In the genomic region with DNA sequence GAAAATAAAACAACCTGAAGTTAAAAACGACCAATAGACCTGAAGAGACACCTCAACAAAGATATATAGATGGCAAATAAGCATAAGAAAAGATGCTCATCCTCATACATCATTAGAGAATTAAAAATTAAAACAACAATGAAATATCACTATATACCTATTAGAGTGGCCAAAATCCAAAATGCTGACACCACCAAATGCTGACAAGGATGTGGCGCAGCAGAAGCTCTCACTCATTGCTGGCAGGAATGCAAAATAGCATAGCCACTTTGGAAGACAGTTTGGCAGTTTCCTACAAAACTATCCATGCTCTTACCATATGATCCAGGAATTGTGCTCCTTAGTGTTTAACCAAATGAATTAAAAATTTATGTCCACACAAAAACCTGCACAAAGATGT, we compare ENCODE assay signal across 23 cellular contexts. TPM values are rescaled to one million over a fixed set of nuclear protein-coding genes. Genes with fewer than 3 reads are reported as not detected.
A peak's percentile ranks its signal among the peaks of the same experiment; 100 is the strongest.
DNase-seq lines count a peak whose midpoint lies in the region; ATAC-seq, FAIRE-seq and TF ChIP-seq lines count a peak whose summit lies in the region.
"Had no signal": no experiment of that assay in that cellular context is flagged by ENCODE, and none has a peak within 500 bp of the region (broad histone marks: within the 10 kb centered on the region; RNA-seq: fewer than 3 reads in every experiment).

No MANE protein-coding gene starts in this region.

- in situ Hi-C loops in K562 (cut with MboI): no loop called here
- in situ Hi-C loops in KBM-7 (cut with MboI; ENCODE audit: low pct_unique_long_range_greater_than_20kb, low sequenced_read_pairs): loop anchor here (25.0 kb wide), 1 partner anchor 195 kb away; a partner anchor contains a TSS

- H3K27ac ChIP-seq in A549: no peak overlapping the region
- no peak overlapping the region for H3K27ac ChIP-seq in CD4-positive, alpha-beta memory T cell (ENCODE audit: low read depth, low read length)
- H3K27ac ChIP-seq in K562 (ENCODE audit: extremely low read depth, low read depth, low read length): no peak overlapping the region
- H3K27ac ChIP-seq in dorsolateral prefrontal cortex: peak overlapping the region in 47 of 59 donors; percentile 0 to 88 (median 58)
- H3K27ac ChIP-seq: C4-2B had no signal

- no peaks in the 10 kb centered on the region for H3K9me1 ChIP-seq in K562 (ENCODE audit: control insufficient read depth, insufficient read depth, low read length)

- H3K36me3 Mint-ChIP-seq in CD4-positive, alpha-beta memory T cell: peaks cover 42 to 61% of the 10 kb centered on the region in 2 donors

- H4K20me1 ChIP-seq in K562 (replicated peaks; ENCODE audit: control insufficient read depth, insufficient read depth, low read length): no peaks in the 10 kb centered on the region

- no peaks in the 10 kb centered on the region for H3K27me3 Mint-ChIP-seq in CD4-positive, alpha-beta memory T cell
- H3K27me3 Mint-ChIP-seq: CD4-positive, alpha-beta T cell; IgD-negative memory B cell had no signal

- H3K9ac ChIP-seq in K562 (ENCODE audit: insufficient read depth in 1 of 2, low read depth in 2 of 2, low read length in 2 of 2): no peak overlapping the region

- H3K27me3 ChIP-seq in CD4-positive, alpha-beta memory T cell (ENCODE audit: insufficient read depth, low read length): no peaks in the 10 kb centered on the region
- H3K27me3 ChIP-seq in K562 (ENCODE audit: control insufficient read depth in 2 of 2, insufficient read depth in 2 of 2, low read length in 2 of 2) (no peaks in the 10 kb centered on the region), dorsolateral prefrontal cortex (no peaks in the 10 kb centered on the region)

- H3K27ac Mint-ChIP-seq in CD4-positive, alpha-beta memory T cell: peak overlapping the region in 4 of 7 donors; percentile 13 to 77 (median 62)
- H3K27ac Mint-ChIP-seq: H9 had no signal

- H3K4me1 Mint-ChIP-seq in CD4-positive, alpha-beta memory T cell: peaks cover 22 to 46% (median 38%) of the 10 kb centered on the region in 4 donors

- no peak for DNase-seq in A549 (ENCODE audit: low read depth in 1 of 2, low spot score in 1 of 2)
- no peak for DNase-seq in CD4-positive, alpha-beta memory T cell
- DNase-seq in K562 (ENCODE audit: extremely low read depth in 1 of 4, low spot score in 3 of 4): no peak
- DNase-seq in dorsolateral prefrontal cortex: no peak
- no peak for DNase-seq in activated CD4-positive, CD25-positive, alpha-beta regulatory T cell (lab: John Stamatoyannopoulos, UW)
- DNase-seq in KBM-7: no peak
- DNase-seq: AML-193; Calu3; CD4-positive, alpha-beta T cell; DMS 273 treated with DMSO at 0.1 percent for 48 hours; DMS53; DND-41; EL; H9 had no signal

- TF ChIP-seq RAD21 in A549 (conservative IDR thresholded peaks at IDR 0.05 in 1 of 2, IDR thresholded peaks at IDR 0.05 in 1 of 2) (no peak), K562 (CRISPR knock-in tag; conservative IDR thresholded peaks at IDR 0.05 in 1 of 2, IDR thresholded peaks at IDR 0.05 in 1 of 2) (no peak)

- TF ChIP-seq POLR2A in A549 (IDR thresholded peaks at IDR 0.05; ENCODE audit: low read length) (no peak), K562 (conservative IDR thresholded peaks at IDR 0.05) (no peak)

- TF ChIP-seq CTCF in A549 (IDR thresholded peaks at IDR 0.05) (no peak), K562 (IDR thresholded peaks at IDR 0.05 in 2 of 3, conservative IDR thresholded peaks at IDR 0.05 in 1 of 3; ENCODE audit: insufficient read depth in 2 of 3, low read depth in 1 of 3, low read length in 3 of 3) (no peak), dorsolateral prefrontal cortex (IDR thresholded peaks at IDR 0.05 in 54 of 56, conservative IDR thresholded peaks at IDR 0.05 in 2 of 56; ENCODE audit: low read depth in 1 of 56, partially characterized antibody in 56 of 56) (no peak)

- TF ChIP-seq EP300 in A549 (IDR thresholded peaks at IDR 0.05): no peak
- TF ChIP-seq EP300 in K562 (IDR thresholded peaks at IDR 0.05; ENCODE audit: low read length): no peak

- peaks cover 29% of the 10 kb centered on the region for H3K36me3 ChIP-seq in CD4-positive, alpha-beta memory T cell (ENCODE audit: insufficient read depth, low read length)
- peaks cover 34% of the 10 kb centered on the region for H3K36me3 ChIP-seq in K562 (ENCODE audit: control insufficient read depth, insufficient read depth, low read length)

- CTCF ChIA-PET in A549 (lab: Yijun Ruan, JAX) (interaction anchor here (5.7 kb wide), 1 partner anchor 13 kb away, joined by 35 read pairs; no protein-coding TSS in a partner anchor), K562 (lab: Yijun Ruan, JAX; ENCODE audit: low intra/inter-chr PET ratio) (no interaction called here)
- CTCF ChIA-PET in CD4-positive, alpha-beta memory T cell (lab: Charles Lee; ENCODE audit: partially characterized antibody): interaction anchor here (0.8 to 2.5 kb wide), 5 partner anchors 11 to 206 kb away, joined by 3 to 8 read pairs (median 5); no protein-coding TSS in a partner anchor

- no peak for ATAC-seq in A549
- ATAC-seq in K562: no peak
- no peak for ATAC-seq in GM21723 (IDR thresholded peaks at IDR 0.05; ENCODE audit: unreplicated experiment)
- ATAC-seq: GM12878 had no signal

- no TSS peak for BruUV-seq in K562 (replicated peaks; lab: Mats Ljungman, UMichigan)

- no peak overlapping the region for H3K4me3 Mint-ChIP-seq in CD4-positive, alpha-beta memory T cell
- H3K4me3 Mint-ChIP-seq: CD4-positive, alpha-beta T cell; H9; IgD-negative memory B cell had no signal

- H3K9me3 Mint-ChIP-seq in CD4-positive, alpha-beta memory T cell: no peaks in the 10 kb centered on the region
- H3K9me3 Mint-ChIP-seq: CD4-positive, alpha-beta T cell; H9; IgD-negative memory B cell had no signal

- no peaks in the 10 kb centered on the region for H3K9me3 ChIP-seq in A549
- H3K9me3 ChIP-seq in CD4-positive, alpha-beta memory T cell (ENCODE audit: control insufficient read depth in 1 of 2, low read length in 2 of 2): no peaks in the 10 kb centered on the region
- no peaks in the 10 kb centered on the region for H3K9me3 ChIP-seq in K562 (replicated peaks; ENCODE audit: control insufficient read depth, insufficient read depth, low read depth, low read length)

- no peaks in the 10 kb centered on the region for H3K79me2 ChIP-seq in K562 (ENCODE audit: control insufficient read depth, insufficient read depth, low read length)

- POLR2A ChIA-PET in A549 (lab: Yijun Ruan, JAX) (no interaction called here), K562 (lab: Yijun Ruan, JAX) (no interaction called here)
- POLR2A ChIA-PET in CD4-positive, alpha-beta memory T cell (lab: Charles Lee; ENCODE audit: partially characterized antibody): no interaction called here

- FAIRE-seq in A549 (lab: Jason Lieb, UNC): no peak
- FAIRE-seq in K562 (lab: Jason Lieb, UNC): no peak
- FAIRE-seq: A204.1, GM12878, H1, HTR-8/SVneo had no signal

- no peak overlapping the region for H2AFZ ChIP-seq in K562 (ENCODE audit: low read depth, low read length)

- intact Hi-C loops in CD4-positive, alpha-beta memory T cell (cut with micrococcal nuclease): no loop called here
- intact Hi-C loops in K562 (cut with micrococcal nuclease): no loop called here
- intact Hi-C loops in dorsolateral prefrontal cortex (cut with DNase I): loop anchor here in 1 of 2 donors (10.0 kb wide), 1 partner anchor 62 kb away; no protein-coding TSS in a partner anchor

- no peak overlapping the region for H3K4me3 ChIP-seq in A549
- no peak overlapping the region for H3K4me3 ChIP-seq in CD4-positive, alpha-beta memory T cell (ENCODE audit: low read length in 2 of 2)
- H3K4me3 ChIP-seq in K562: no peak overlapping the region
- H3K4me3 ChIP-seq in dorsolateral prefrontal cortex: no peak overlapping the region
- H3K4me3 ChIP-seq: GM12878 had no signal

- H3K4me1 ChIP-seq in A549 (no peaks in the 10 kb centered on the region), K562 (replicated peaks in 1 of 2; ENCODE audit: control insufficient read depth in 2 of 2, insufficient read depth in 2 of 2, low read length in 2 of 2) (no peaks in the 10 kb centered on the region)
- peaks cover 24% of the 10 kb centered on the region for H3K4me1 ChIP-seq in CD4-positive, alpha-beta memory T cell (ENCODE audit: insufficient read depth, low read length)

- H3K4me2 ChIP-seq in A549: no peak overlapping the region
- no peak overlapping the region for H3K4me2 ChIP-seq in K562 (ENCODE audit: insufficient read depth, low read length)

- 53% methylated on average over 2 of the region's 2 CpGs for WGBS in A549 (ENCODE audit: missing lambda C conversion rate)
- 45% methylated on average over 2 of the region's 2 CpGs for WGBS in K562 (ENCODE audit: insufficient coverage, low coverage, missing lambda C conversion rate)

TF ChIP-seq in A549, 52 proteins besides CTCF, POLR2A, EP300 and RAD21 (continues in another document):
- peak; percentile 40 for TF ChIP-seq MAFK (IDR thresholded peaks at IDR 0.05; ENCODE audit: partially characterized antibody)

RNA-seq across cellular contexts. Expression of a gene that starts 55.0 kb away (rescaled TPM):
- not detected in 2 replicates for polyA plus RNA-seq in A549 (2011; rRNA removed)
- 0.13 and 0.15 TPM in 2 replicates for polyA plus RNA-seq in A549 (2012; cell fraction: cytosol; rRNA removed)
- polyA plus RNA-seq in A549 (2012; cell fraction: nucleus; rRNA removed): 0.15 and 0.23 TPM in 2 replicates
- polyA plus RNA-seq in A549 (2017; fragmentation: RNase III; extraction: RNeasy Plus Mini Kit Qiagen cat#74134 plus additional on column Dnase treatment): 0.10 to 0.23 TPM (median 0.21 TPM) in 3 replicates
- not detected in 2 replicates for polyA minus RNA-seq in A549 (2011; rRNA and poly(A)+ RNA removed)
- total RNA-seq in CD4-positive, alpha-beta memory T cell: under 1 TPM in 1 of 2 experiments, not detected in 1; 0.75 TPM
- under 1 TPM in 1 of 2 donors, not detected in 1; 0.50 TPM for polyA plus RNA-seq in CD4-positive, alpha-beta memory T cell
- total RNA-seq in K562 (2011; cell fraction: chromatin; rRNA removed; ENCODE audit: low replicate concordance): not detected in 2 replicates
- total RNA-seq in K562 (2011; cell fraction: nucleolus; rRNA removed): not detected in 2 replicates
- not detected in 2 replicates for total RNA-seq in K562 (2011; cell fraction: nucleoplasm; rRNA removed)
- not detected in 2 replicates for total RNA-seq in K562 (2014; rRNA removed)
- total RNA-seq in K562 (2014; rRNA removed; fragmentation: Illumina TruSeq; extraction: Trizol): not detected in 2 replicates
- not detected in 2 replicates for total RNA-seq in K562 (2015; rRNA removed; fragmentation: Illumina TruSeq; extraction: Trizol)
- total RNA-seq in K562 (2021): 1.8 TPM in 2 replicates
- not detected in 2 replicates for polyA plus RNA-seq in K562 (2011; rRNA removed)
- 0.06 TPM in 1 of 2 replicates, not detected in the other for polyA plus RNA-seq in K562 (2011; cell fraction: cytosol; rRNA removed)
- polyA plus RNA-seq in K562 (2011; cell fraction: nucleus; rRNA removed): 0.13 and 0.30 TPM in 2 replicates
- 0.14 TPM in 1 of 2 replicates, not detected in the other for polyA plus RNA-seq in K562 (2012)
- polyA plus RNA-seq in K562 (2014; fragmentation: Illumina TruSeq; extraction: Trizol): not detected in 2 replicates
- not detected for polyA plus RNA-seq in K562 (2014; fragmentation: Nextera tagmentation; extraction: Ambion mirVana)
- polyA plus RNA-seq in K562 (2014; rRNA removed): not detected in 2 replicates
- polyA minus RNA-seq in K562 (2011; rRNA and poly(A)+ RNA removed): not detected in 2 replicates
- polyA minus RNA-seq in K562 (2011; cell fraction: cytosol; rRNA and poly(A)+ RNA removed): 7.8 TPM in 1 of 2 replicates, not detected in the other
- polyA minus RNA-seq in K562 (2011; cell fraction: nucleus; rRNA and poly(A)+ RNA removed): not detected in 2 replicates
- total RNA-seq in dorsolateral prefrontal cortex: 1 to 10 TPM in 16 of 120 experiments, under 1 TPM in 53, not detected in 51; 0.32 to 2.2 (median 0.72) TPM
- total RNA-seq: Calu3, G401, H1 had no signal
- polyA plus RNA-seq: BJ, IgD-negative memory B cell had no signal

Comparison
In these comparisons a context has a peak if more than half of its experiments do, and no peak if none do; other contexts are left out.
1. H3K27ac ChIP-seq: peak in dorsolateral prefrontal cortex (47 of 59); none in A549 (0 of 2), CD4-positive, alpha-beta memory T cell (single experiment) and K562 (single experiment).